8 cellular contexts compared by ENCODE assay signal in the genomic region with DNA sequence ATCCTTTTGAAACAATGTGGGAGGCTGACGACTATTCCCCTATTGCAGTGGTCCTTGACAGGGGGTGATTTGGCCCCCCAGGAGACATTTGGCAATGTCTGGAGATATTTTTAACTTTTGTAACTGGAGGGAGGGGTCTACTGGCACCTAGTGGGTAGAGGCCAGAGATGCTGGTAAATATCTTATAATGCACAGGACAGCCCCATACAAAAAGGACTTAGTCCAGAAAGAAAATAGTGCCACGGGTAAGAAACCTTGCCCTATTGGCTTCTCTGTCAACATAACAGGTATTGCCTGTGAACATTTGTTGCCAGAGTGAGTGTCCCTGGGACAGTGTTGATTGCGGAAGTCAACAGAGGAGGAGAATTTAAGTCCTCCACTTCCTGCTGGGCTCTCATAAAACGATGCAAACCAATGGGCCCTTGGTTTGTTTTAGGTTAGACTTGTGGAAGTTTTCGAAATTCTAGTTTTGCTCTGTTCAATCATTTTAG.
DNase-seq lines count a peak whose midpoint lies in the region; ATAC-seq and TF ChIP-seq lines count a peak whose summit lies in the region.

No MANE protein-coding gene starts in this region.

- peaks cover 3% of the 10 kb centered on the region for H3K36me3 Mint-ChIP-seq in activated CD4-positive, alpha-beta T cell treated with anti-CD3 and anti-CD28 coated beads for 36 hours (ENCODE audit: low read depth)

- H3K9ac ChIP-seq in stomach smooth muscle (ENCODE audit: low read length in 2 of 2) = no peak overlapping the region

- no peaks in the 10 kb centered on the region for H3K9me3 ChIP-seq in stomach smooth muscle (ENCODE audit: control insufficient read depth in 2 of 2, low read length in 2 of 2)

- no peaks in the 10 kb centered on the region for H3K27me3 Mint-ChIP-seq in activated CD4-positive, alpha-beta T cell treated with anti-CD3 and anti-CD28 coated beads for 36 hours

- POLR2A ChIA-PET in activated CD4-positive, alpha-beta T cell treated with anti-CD3 and anti-CD28 coated beads for 36 hours (lab: Charles Lee) = interaction anchor here (1.1 kb wide), 1 partner anchor 52 kb away, joined by 3 read pairs; no protein-coding TSS in a partner anchor

- no peak overlapping the region for H3K4me3 ChIP-seq in fibroblast of the aortic adventitia (ENCODE audit: low read depth, low read length)
- H3K4me3 ChIP-seq in stomach smooth muscle (ENCODE audit: low read length in 2 of 2) = no peak overlapping the region

- H3K4me3 Mint-ChIP-seq in activated CD4-positive, alpha-beta T cell treated with anti-CD3 and anti-CD28 coated beads for 36 hours = no peak overlapping the region

- peak; percentile 2 for TF ChIP-seq CTCF in fibroblast of the aortic adventitia (IDR thresholded peaks at IDR 0.05; ENCODE audit: insufficient read depth, low read length)

- H3K27me3 ChIP-seq in stomach smooth muscle (ENCODE audit: control insufficient read depth in 1 of 2, insufficient read depth in 2 of 2, low read length in 2 of 2) = no peaks in the 10 kb centered on the region

- CTCF ChIA-PET in activated CD4-positive, alpha-beta T cell treated with anti-CD3 and anti-CD28 coated beads for 36 hours (lab: Charles Lee) = interaction anchor here (1.8 kb wide), 1 partner anchor 15 kb away, joined by 10 read pairs; no protein-coding TSS in a partner anchor

- intact Hi-C loops in activated CD4-positive, alpha-beta T cell treated with anti-CD3 and anti-CD28 coated beads for 36 hours (cut with DNase I, micrococcal nuclease) = loop anchor here (5.0 kb wide), 2 partner anchors 404 to 449 kb away; a partner anchor contains a TSS
- intact Hi-C loops in posterior vena cava (cut with DNase I) = no loop called here

- no peak for DNase-seq in activated CD4-positive, alpha-beta T cell treated with anti-CD3 and anti-CD28 coated beads for 36 hours
- DNase-seq in activated CD4-positive, alpha-beta T cell treated with anti-CD3 and anti-CD28 coated beads for 1 hour = no peak
- DNase-seq in NCI-H69 (lab: John Stamatoyannopoulos, UW) = peak; percentile 75
- DNase-seq in fibroblast of the aortic adventitia (ENCODE audit: low read depth) = no peak
- no peak for DNase-seq in Ammon's horn (ENCODE audit: low spot score)
- DNase-seq in posterior vena cava (ENCODE audit: low spot score) = no peak

- H3K36me3 ChIP-seq in stomach smooth muscle (ENCODE audit: control insufficient read depth in 2 of 2, insufficient read depth in 2 of 2, low read length in 2 of 2) = no peaks in the 10 kb centered on the region

- no peak for ATAC-seq in activated CD4-positive, alpha-beta T cell treated with anti-CD3 and anti-CD28 coated beads for 36 hours
- no peak for ATAC-seq in HG03175 (IDR thresholded peaks at IDR 0.05; ENCODE audit: unreplicated experiment)

- peaks cover 47% of the 10 kb centered on the region for H3K4me1 Mint-ChIP-seq in activated CD4-positive, alpha-beta T cell treated with anti-CD3 and anti-CD28 coated beads for 36 hours

- H3K27ac Mint-ChIP-seq in activated CD4-positive, alpha-beta T cell treated with anti-CD3 and anti-CD28 coated beads for 36 hours = peak overlapping the region; percentile 47

- H3K4me1 ChIP-seq in stomach smooth muscle (ENCODE audit: control insufficient read depth, insufficient read depth, low read length) = peaks cover 3% of the 10 kb centered on the region

- peak overlapping the region; percentile 12 for H3K27ac ChIP-seq in stomach smooth muscle (ENCODE audit: low read length)

- H3K9me3 Mint-ChIP-seq in activated CD4-positive, alpha-beta T cell treated with anti-CD3 and anti-CD28 coated beads for 36 hours (ENCODE audit: low read depth) = no peaks in the 10 kb centered on the region

Comparison
In these comparisons a context has a peak if more than half of its experiments do, and no peak if none do; other contexts are left out.
1. intact Hi-C loops: an anchor here in activated CD4-positive, alpha-beta T cell treated with anti-CD3 and anti-CD28 coated beads for 36 hours (5.0 kb wide); none called in posterior vena cava.